In genomic region chr7:100799037-100799896, GRCh38 we compare ENCODE assay signal across 8 cellular contexts.
DNase-seq lines count a peak whose midpoint lies in the region; ATAC-seq and TF ChIP-seq lines count a peak whose summit lies in the region.

No MANE protein-coding gene starts in this region.

- H3K4me3 ChIP-seq in WI38 (ENCODE audit: low read depth, low read length) (no peak overlapping the region), coronary artery (no peak overlapping the region)

- no peak for ATAC-seq in HG03432 (IDR thresholded peaks at IDR 0.05; ENCODE audit: unreplicated experiment)

- DNase-seq in NCI-H1436 (lab: John Stamatoyannopoulos, UW) (peak; percentile 67), NCI-H1436 treated with DMSO at 0.1 percent for 48 hours (lab: John Stamatoyannopoulos, UW) (no peak), NCI-H1105 treated with DMSO at 0.1 percent for 48 hours (lab: John Stamatoyannopoulos, UW) (peak; percentile 30), coronary artery (ENCODE audit: low spot score) (no peak), medulla oblongata (ENCODE audit: extremely low spot score) (peak; percentile 58)
- peak; percentile 21 for DNase-seq in stimulated activated CD8-positive, alpha-beta memory T cell treated with anti-CD3 and anti-CD28 coated beads, Interleukin-7, amount 100 ng/mL, for 24 hours (ENCODE audit: low read depth)

- H3K27ac ChIP-seq in coronary artery = no peak overlapping the region

- TF ChIP-seq CTCF in WI38 (IDR thresholded peaks at IDR 0.05; ENCODE audit: low read depth, low read length) = peak; percentile 74
- peak; percentile 41 for TF ChIP-seq CTCF in coronary artery (IDR thresholded peaks at IDR 0.05)

Comparison
In these comparisons a context has a peak if more than half of its experiments do, and no peak if none do; other contexts are left out.
1. DNase-seq: peak in NCI-H1436 (single experiment), NCI-H1105 treated with DMSO at 0.1 percent for 48 hours (single experiment), medulla oblongata (single experiment) and stimulated activated CD8-positive, alpha-beta memory T cell treated with anti-CD3 and anti-CD28 coated beads, Interleukin-7, amount 100 ng/mL, for 24 hours (single experiment); none in NCI-H1436 treated with DMSO at 0.1 percent for 48 hours (single experiment) and coronary artery (single experiment).